ENCODE assay signal across 8 cellular contexts in genomic region chr11:119018074-119018938, GRCh38. TPM values are rescaled to one million over a fixed set of nuclear protein-coding genes. Genes with fewer than 3 reads are reported as not detected.
DNase-seq lines count a peak whose midpoint lies in the region; ATAC-seq and TF ChIP-seq lines count a peak whose summit lies in the region.

Gene RPS25, minus strand, starts transcription at chr11:119018343. Its CDS starts 59 bp downstream, at chr11:119018284.
Gene TRAPPC4, plus strand, starts transcription at chr11:119018766. Its CDS starts 30 bp downstream, at chr11:119018796.

- H3K18ac ChIP-seq in trophoblast cell (ENCODE audit: low read length) = peak within 1 kb of the TSS; percentile 55

- TF ChIP-seq CTCF in GM12875 (IDR thresholded peaks at IDR 0.05; ENCODE audit: borderline replicate concordance, insufficient read depth, low read depth, low read length) (no peak), transverse colon (IDR thresholded peaks at IDR 0.05) (no peak)

- peaks cover 8% of the 10 kb centered on the region for H3K79me1 ChIP-seq in trophoblast cell (ENCODE audit: low read length)

- H3K9me3 ChIP-seq in adipocyte (ENCODE audit: control insufficient read depth, low read length) (no peaks in the 10 kb centered on the region), trophoblast cell (ENCODE audit: insufficient read depth, low read depth, low read length) (peaks cover 2% of the 10 kb centered on the region), transverse colon (no peaks in the 10 kb centered on the region)

- peak within 1 kb of the TSS; percentile 92 for H3K4ac ChIP-seq in trophoblast cell (ENCODE audit: low read depth, low read length)

- H3K4me1 ChIP-seq in adipocyte (ENCODE audit: control insufficient read depth, insufficient read depth, low read length) = peaks cover 31% of the 10 kb centered on the region
- H3K4me1 ChIP-seq in trophoblast cell (ENCODE audit: control insufficient read depth in 1 of 2, insufficient read depth in 2 of 2, low read length in 2 of 2) = peaks cover 0 to 5% of the 10 kb centered on the region in 2 experiments
- peaks cover 27 to 61% (median 50%) of the 10 kb centered on the region in 4 donors for H3K4me1 ChIP-seq in transverse colon

- peak within 1 kb of the TSS; percentile 85 for H3K27ac ChIP-seq in trophoblast cell (ENCODE audit: low read depth, low read length)
- H3K27ac ChIP-seq in transverse colon = peak within 1 kb of the TSS; percentile 88 to 96 (median 95)

- H2BK5ac ChIP-seq in trophoblast cell (ENCODE audit: low read depth, low read length, poor library complexity) = peak within 1 kb of the TSS; percentile 42

- no peak within 1 kb of the TSS for H3K23ac ChIP-seq in trophoblast cell (ENCODE audit: low read length)

- H3K9ac ChIP-seq in adipocyte (ENCODE audit: low read length) (peak within 1 kb of the TSS; percentile 96), trophoblast cell (ENCODE audit: low read length) (peak within 1 kb of the TSS; percentile 91)

- no peak for TF ChIP-seq EP300 in transverse colon (IDR thresholded peaks at IDR 0.05; ENCODE audit: low read depth)

- peak within 1 kb of the TSS; percentile 92 for H4K91ac ChIP-seq in trophoblast cell (ENCODE audit: low read depth, low read length)

- no peak within 1 kb of the TSS for H2BK12ac ChIP-seq in trophoblast cell (ENCODE audit: low read length)

- H3K27me3 ChIP-seq in adipocyte (replicated peaks; ENCODE audit: control insufficient read depth, insufficient read depth, low read length) (no peaks in the 10 kb centered on the region), trophoblast cell (ENCODE audit: insufficient read depth, low read length) (no peaks in the 10 kb centered on the region), transverse colon (no peaks in the 10 kb centered on the region)

- intact Hi-C loops in cardiac septum (cut with DNase I) = loop anchor here (1.0 kb wide), 2 partner anchors 12 to 20 kb away; partner anchors contain the start of genes CENATAC and SLC37A4
- intact Hi-C loops in transverse colon (cut with DNase I; ENCODE audit: low total_unique reads) = no loop called here

- H3K36me3 ChIP-seq in adipocyte (ENCODE audit: control insufficient read depth, insufficient read depth, low read length, severe bottlenecking) = peaks cover 45% of the 10 kb centered on the region
- H3K36me3 ChIP-seq in trophoblast cell (ENCODE audit: control insufficient read depth in 1 of 2, insufficient read depth in 2 of 2, low read length in 2 of 2) = peaks cover 29 to 38% of the 10 kb centered on the region in 2 experiments
- peaks cover 0 to 29% (median 14%) of the 10 kb centered on the region in 4 donors for H3K36me3 ChIP-seq in transverse colon

- H3K4me2 ChIP-seq in trophoblast cell (ENCODE audit: low read length) = peak within 1 kb of the TSS; percentile 88

- peak within 1 kb of the TSS; percentile 73 for H4K12ac ChIP-seq in trophoblast cell (ENCODE audit: low read depth, low read length)

- peaks cover 11% of the 10 kb centered on the region for H3K79me2 ChIP-seq in trophoblast cell (ENCODE audit: control insufficient read depth, insufficient read depth, low read length, poor library complexity)

- no CpG with 5 or more reads among the region's 63 CpGs for WGBS in trophoblast cell (ENCODE audit: extremely low coverage, insufficient coverage, insufficient read length)
- WGBS in transverse colon (ENCODE audit: low coverage in 1 of 2), 2 donors = 1% methylated on average over 58 of the region's 63 CpGs; no CpG with 5 or more reads in 1 of the 2 donors

- H4K8ac ChIP-seq in trophoblast cell (ENCODE audit: low read depth, low read length) = peak within 1 kb of the TSS; percentile 90

- H3K4me3 ChIP-seq in GM12875 (ENCODE audit: low read depth, low read length) (peak within 1 kb of the TSS; percentile 88), adipocyte (ENCODE audit: low read length) (peak within 1 kb of the TSS; percentile 92), trophoblast cell (ENCODE audit: low read depth, low read length) (peak within 1 kb of the TSS; percentile 97), transverse colon (peak within 1 kb of the TSS; percentile 62 to 99 (median 86))

- in situ Hi-C loops in transverse colon (cut with MboI; ENCODE audit: low pct_ligation_motif_present in 1 of 4, low pct_unique_long_range_greater_than_20kb in 1 of 4, low sequenced_read_pairs in 3 of 4) = no loop called here

- peak within 1 kb of the TSS; percentile 24 for H2AK5ac ChIP-seq in trophoblast cell (ENCODE audit: low read length)

- DNase-seq in NCI-H1436 (lab: John Stamatoyannopoulos, UW) (peak; percentile 93), T follicular helper cell (ENCODE audit: low read depth) (peak; percentile 94), adipocyte (ENCODE audit: low read depth) (peak; percentile 98), cardiac septum (ENCODE audit: low spot score) (peak; percentile 98), trophoblast cell (peak; percentile 98 to 99), transverse colon (peak; percentile 96)

- peak; percentile 90 for ATAC-seq in HG02798 (IDR thresholded peaks at IDR 0.05; ENCODE audit: poor library complexity, unreplicated experiment)

- H2AFZ ChIP-seq in trophoblast cell (ENCODE audit: insufficient read depth, low read length, poor library complexity) = peak within 1 kb of the TSS; percentile 85

- peak; percentile 83 for TF ChIP-seq POLR2A in transverse colon (IDR thresholded peaks at IDR 0.05)

- peak within 1 kb of the TSS; percentile 86 for H3K14ac ChIP-seq in trophoblast cell (ENCODE audit: low read length)

- peak within 1 kb of the TSS; percentile 82 for H2BK120ac ChIP-seq in trophoblast cell (ENCODE audit: insufficient read depth, low read length, poor library complexity)

RNA-seq across cellular contexts. Expression of gene RPS25, which starts in this region (rescaled TPM):
- total RNA-seq in cardiac septum (572 TPM), transverse colon (1,000 to 10,000 TPM in 1 of 4 donors, 100 to 1,000 TPM in 3; 220 to 1,105 (median 540) TPM)
- polyA plus RNA-seq in trophoblast cell (2013) = 1,849 and 1,855 TPM in 2 replicates

RNA-seq across cellular contexts. Expression of gene TRAPPC4, which starts in this region (rescaled TPM):
- total RNA-seq in cardiac septum = 42.4 TPM
- 64.3 and 64.9 TPM in 2 replicates for polyA plus RNA-seq in trophoblast cell (2013)
- 100 to 1,000 TPM in 1 of 4 donors, 10 to 100 TPM in 3; 37.4 to 105 (median 74.8) TPM for total RNA-seq in transverse colon

Comparison
In these comparisons a context has a peak if more than half of its experiments do, and no peak if none do; other contexts are left out.
1. Peak in every context shown above with its lines: DNase-seq, ATAC-seq, H3K4me3 ChIP-seq and H3K27ac ChIP-seq.